9 cellular contexts compared by ENCODE assay signal in genomic region chr12:119804011-119804641, GRCh38.
A peak's percentile ranks its signal among the peaks of the same experiment; 100 is the strongest.
DNase-seq lines count a peak whose midpoint lies in the region; ATAC-seq and TF ChIP-seq lines count a peak whose summit lies in the region.
"Had no signal": no experiment of that assay in that cellular context is flagged by ENCODE, and none has a peak within 500 bp of the region (broad histone marks: within the 10 kb centered on the region; RNA-seq: fewer than 3 reads in every experiment).

No MANE protein-coding gene starts in this region.

- H3K27ac Mint-ChIP-seq in effector memory CD8-positive, alpha-beta T cell = no peak overlapping the region
- H3K27ac Mint-ChIP-seq: B cell had no signal

- H3K27me3 Mint-ChIP-seq in effector memory CD8-positive, alpha-beta T cell = no peaks in the 10 kb centered on the region
- H3K27me3 Mint-ChIP-seq: B cell had no signal

- CTCF ChIA-PET in PC-9 (lab: Charles Lee) = interaction anchor here (0.5 kb wide), 1 partner anchor 100 kb away, joined by 8 read pairs; no protein-coding TSS in a partner anchor

- intact Hi-C loops in PC-9 (cut with micrococcal nuclease; ENCODE audit: unreplicated experiment) = loop anchor here (1.0 kb wide), 1 partner anchor 134 kb away; no protein-coding TSS in a partner anchor

- POLR2A ChIA-PET in PC-9 (lab: Charles Lee; ENCODE audit: unreplicated experiment) = no interaction called here

- H2AFZ ChIP-seq in PC-9 = no peak overlapping the region

- no peaks in the 10 kb centered on the region for H3K9me3 ChIP-seq in PC-9 (ENCODE audit: insufficient read depth, low read depth)
- H3K9me3 ChIP-seq in esophagus (ENCODE audit: control insufficient read depth in 2 of 2, insufficient read depth in 1 of 2, low read depth in 1 of 2, low read length in 1 of 2) = no peaks in the 10 kb centered on the region

- DNase-seq in DMS53 (lab: John Stamatoyannopoulos, UW) = peak; percentile 63
- no peak for DNase-seq in DMS53 treated with DMSO at 0.1 percent for 48 hours (lab: John Stamatoyannopoulos, UW; ENCODE audit: unreplicated experiment)
- DNase-seq in PC-9 = peak in 1 of 2 experiments; percentile 47
- peak; percentile 58 for DNase-seq in mucosa of gallbladder (ENCODE audit: low spot score)
- no peak for DNase-seq in effector memory CD8-positive, alpha-beta T cell
- no peak for DNase-seq in T-helper 2 cell

- H3K4me3 ChIP-seq in PC-9 (no peak overlapping the region), esophagus (ENCODE audit: low read depth in 1 of 2, low read length in 2 of 2) (peak overlapping the region; percentile 33 to 40)

- WGBS in esophagus, 2 donors = 28 to 34% methylated on average over 32 of the region's 32 CpGs

- peaks cover under 1 to 6% of the 10 kb centered on the region in 2 donors for H3K4me1 Mint-ChIP-seq in effector memory CD8-positive, alpha-beta T cell (ENCODE audit: low read depth in 2 of 2)

- no peak for ATAC-seq in effector memory CD8-positive, alpha-beta T cell (replicated peaks)
- ATAC-seq in GM18858 (IDR thresholded peaks at IDR 0.05; ENCODE audit: unreplicated experiment) = no peak

- no peaks in the 10 kb centered on the region for H3K9me2 ChIP-seq in PC-9 (ENCODE audit: insufficient read depth)

- H3K27me3 ChIP-seq in PC-9 (ENCODE audit: insufficient read depth, low read depth) (no peaks in the 10 kb centered on the region), esophagus (ENCODE audit: control insufficient read depth in 1 of 2, insufficient read depth in 2 of 2, low read length in 2 of 2) (no peaks in the 10 kb centered on the region)

- no peaks in the 10 kb centered on the region for H4K20me1 ChIP-seq in PC-9 (ENCODE audit: insufficient read depth)

- no peaks in the 10 kb centered on the region for H3K36me3 ChIP-seq in PC-9 (ENCODE audit: low read depth)
- no peaks in the 10 kb centered on the region for H3K36me3 ChIP-seq in esophagus (ENCODE audit: control insufficient read depth in 2 of 2, insufficient read depth in 2 of 2, low read length in 1 of 2)

- peak; percentile 39; the same call in 1 of the 2 replicates for TF ChIP-seq CTCF in PC-9 (conservative IDR thresholded peaks at IDR 0.05)

- H3K36me3 Mint-ChIP-seq in effector memory CD8-positive, alpha-beta T cell (ENCODE audit: insufficient read depth) = peaks cover 2% of the 10 kb centered on the region

- H3K4me3 Mint-ChIP-seq in effector memory CD8-positive, alpha-beta T cell = no peak overlapping the region
- H3K4me3 Mint-ChIP-seq: B cell had no signal

- no peaks in the 10 kb centered on the region for H3F3A ChIP-seq in PC-9 (ENCODE audit: insufficient read depth, low read depth)

- peaks cover 0 to 1% of the 10 kb centered on the region in 2 donors for H3K9me3 Mint-ChIP-seq in effector memory CD8-positive, alpha-beta T cell

- no peak overlapping the region for H3K4me2 ChIP-seq in PC-9

- no TSS peak for BruUV-seq in PC-9 (replicated peaks; lab: Mats Ljungman, UMichigan)

- H3K79me2 ChIP-seq in PC-9 (ENCODE audit: low read depth) = no peaks in the 10 kb centered on the region

- H3K27ac ChIP-seq in PC-9 = no peak overlapping the region
- no peak overlapping the region for H3K27ac ChIP-seq in esophagus (ENCODE audit: low read depth in 2 of 2, low read length in 1 of 2)

- H3K4me1 ChIP-seq in PC-9 (replicated peaks; ENCODE audit: insufficient read depth) = no peaks in the 10 kb centered on the region
- H3K4me1 ChIP-seq in esophagus (ENCODE audit: control insufficient read depth in 2 of 2, insufficient read depth in 2 of 2, low read length in 1 of 2) = peaks cover 0 to 4% of the 10 kb centered on the region in 2 donors

Comparison
In these comparisons a context has a peak if more than half of its experiments do, and no peak if none do; other contexts are left out.
1. DNase-seq: peak in DMS53 (single experiment) and mucosa of gallbladder (single experiment); none in DMS53 treated with DMSO at 0.1 percent for 48 hours (single experiment), effector memory CD8-positive, alpha-beta T cell (0 of 3) and T-helper 2 cell (0 of 5).